Comparison of ENCODE assay signal across 30 cellular contexts in genomic region chr5:165066751-165067150, GRCh38.
"Had no signal": no experiment of that assay in that cellular context is flagged by ENCODE, and none has a peak within 500 bp of the region (broad histone marks: within the 10 kb centered on the region; RNA-seq: fewer than 3 reads in every experiment).

No MANE protein-coding gene starts in this region.

- H3K4me1 ChIP-seq: adrenal gland, ascending aorta, body of pancreas, breast epithelium had no signal

- H3K36me3 ChIP-seq: adrenal gland, ascending aorta, brain microvascular endothelial cell, breast epithelium, cardiac muscle cell had no signal

- H3K9me3 ChIP-seq: adrenal gland, ascending aorta, body of pancreas had no signal

- H3K27ac ChIP-seq: adrenal gland, ascending aorta, body of pancreas, brain microvascular endothelial cell, breast epithelium, cardiac muscle cell had no signal

- H3K4me3 ChIP-seq: adrenal gland, ascending aorta, body of pancreas, breast epithelium, cardiac muscle cell had no signal

- DNase-seq: activated effector memory CD4-positive, alpha-beta T cell treated with anti-CD3 and anti-CD28 coated beads, Interleukin-2, amount 50 U/mL, for 16 hours; activated effector memory CD4-positive, alpha-beta T cell treated with Interleukin-2 at 50 U/mL for 16 hours; activated gamma-delta T cell; activated gamma-delta T cell treated with Interleukin-2 at 50 U/mL for 16 hours; activated naive CD4-positive, alpha-beta T cell; activated naive CD4-positive, alpha-beta T cell treated with anti-CD3 and anti-CD28 coated beads for 36 hours; activated naive CD4-positive, alpha-beta T cell treated with anti-CD3 and anti-CD28 coated beads, Interleukin-2, amount 10 ng/mL, durations not matched to agents 7 days and 5 days; activated naive CD4-positive, alpha-beta T cell treated with anti-CD3 and anti-CD28 coated beads, Interleukin-2, amount 50 U/mL, for 16 hours; activated naive CD4-positive, alpha-beta T cell treated with Interleukin-2 at 50 U/mL for 16 hours; activated naive CD8-positive, alpha-beta T cell treated with anti-CD3 and anti-CD28 coated beads for 36 hours; activated naive CD8-positive, alpha-beta T cell treated with anti-CD3 and anti-CD28 coated beads, Interleukin-2, amount 10 ng/mL, durations not matched to agents 7 days and 5 days; activated naive CD8-positive, alpha-beta T cell treated with anti-CD3 and anti-CD28 coated beads, Interleukin-2, amount 50 U/mL, for 24 hours; activated T-cell treated with anti-CD3 and anti-CD28 coated beads, Interleukin-2, amount 50 U/mL, for 1 hour; activated T-cell treated with anti-CD3 and anti-CD28 coated beads, Interleukin-2, amount 50 U/mL, for 24 hours; activated T-cell treated with anti-CD3 and anti-CD28 coated beads, Interleukin-2, amount 50 U/mL, for 4 hours; activated T-cell treated with anti-CD3 and anti-CD28 coated beads, Interleukin-2, amount 50 U/mL, for 48 hours; activated T-cell treated with anti-CD3 and anti-CD28 coated beads, Interleukin-2, amount 50 U/mL, for 72 hours; adrenal gland; amniotic stem cell; amygdala; anterior cingulate cortex; aorta; body of pancreas; brain microvascular endothelial cell; caudate nucleus; central memory CD4-positive, alpha-beta T cell; cerebellar nuclear complex had no signal

- H3K27me3 ChIP-seq: adrenal gland, ascending aorta, body of pancreas, brain microvascular endothelial cell, breast epithelium, cardiac muscle cell had no signal
